ENCODE assay signal across 9 cellular contexts in the genomic region with DNA sequence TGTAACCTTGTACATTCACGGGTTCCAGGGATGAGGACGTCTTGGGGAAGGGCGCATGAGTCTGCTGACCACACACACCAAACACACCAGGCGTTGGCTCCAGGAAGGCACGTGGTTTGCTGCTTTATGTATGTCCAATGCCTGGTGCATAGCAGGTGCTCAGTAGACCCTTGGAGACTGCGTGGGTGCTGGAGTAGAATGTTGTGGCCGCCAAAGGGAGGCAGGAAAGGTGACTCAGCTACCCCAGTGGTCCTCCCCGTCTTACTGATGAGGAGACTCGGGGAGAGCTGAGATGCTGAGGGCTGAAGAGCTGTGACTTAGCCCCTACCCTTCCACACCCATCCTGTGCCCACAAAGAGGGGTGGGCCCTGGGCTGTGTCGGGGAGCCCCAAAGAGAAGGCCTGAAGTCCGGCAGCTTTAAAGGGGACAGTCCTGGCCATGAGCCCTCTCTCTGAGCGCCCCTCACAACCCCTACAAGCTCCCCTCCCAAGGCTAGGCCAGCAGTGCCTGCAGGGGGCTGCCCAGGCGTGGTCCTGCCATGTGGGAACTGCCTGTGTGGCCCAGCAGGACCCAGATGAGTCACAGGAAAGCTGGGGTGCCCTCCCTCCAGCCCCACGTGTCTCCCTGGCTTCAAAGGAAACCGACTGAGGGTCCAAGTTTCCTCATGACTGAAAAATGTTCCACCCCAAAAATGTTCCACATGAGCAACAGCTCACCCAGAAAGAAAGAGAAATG. TPM values are rescaled to one million over a fixed set of nuclear protein-coding genes. Genes with fewer than 3 reads are reported as not detected.
DNase-seq lines count a peak whose midpoint lies in the region; ATAC-seq and TF ChIP-seq lines count a peak whose summit lies in the region.
"Had no signal": no experiment of that assay in that cellular context is flagged by ENCODE, and none has a peak within 500 bp of the region (broad histone marks: within the 10 kb centered on the region; RNA-seq: fewer than 3 reads in every experiment).

No MANE protein-coding gene starts in this region.

- peaks cover 40% of the 10 kb centered on the region for H3K4me1 ChIP-seq in CD4-positive, alpha-beta memory T cell (ENCODE audit: insufficient read depth, low read length)
- H3K4me1 ChIP-seq in adrenal gland (replicated peaks in 1 of 2) = peaks cover 0 to 2% of the 10 kb centered on the region in 2 donors

- peak overlapping the region in 6 of 7 donors; percentile 6 to 93 (median 36) for H3K27ac Mint-ChIP-seq in CD4-positive, alpha-beta memory T cell
- H3K27ac Mint-ChIP-seq in T-helper 1 cell treated with Interleukin-12 subunit alpha and Interleukin-12 subunit beta and Interleukin-4 antibody, amounts not matched to agents 30 μg/mL and 1 μg/mL, for 36 hours = peak overlapping the region; percentile 96
- peak overlapping the region; percentile 75 for H3K27ac Mint-ChIP-seq in central memory CD8-positive, alpha-beta T cell (ENCODE audit: low read depth)
- H3K27ac Mint-ChIP-seq: IgD-negative memory B cell had no signal

- H3K4me3 ChIP-seq in CD4-positive, alpha-beta memory T cell (ENCODE audit: low read length in 2 of 2) = no peak overlapping the region
- no peak overlapping the region for H3K4me3 ChIP-seq in adrenal gland

- intact Hi-C loops in CD4-positive, alpha-beta memory T cell (cut with micrococcal nuclease) = no loop called here
- intact Hi-C loops in adrenal gland (cut with DNase I) = no loop called here

- POLR2A ChIA-PET in CD4-positive, alpha-beta memory T cell (lab: Charles Lee; ENCODE audit: partially characterized antibody) = no interaction called here

- H3K9me3 ChIP-seq in CD4-positive, alpha-beta memory T cell (ENCODE audit: control insufficient read depth in 1 of 2, low read length in 2 of 2) = no peaks in the 10 kb centered on the region
- no peaks in the 10 kb centered on the region for H3K9me3 ChIP-seq in adrenal gland (replicated peaks in 1 of 3)

- peaks cover 0 to 1% (median 0%) of the 10 kb centered on the region in 8 donors for H3K9me3 Mint-ChIP-seq in CD4-positive, alpha-beta memory T cell
- H3K9me3 Mint-ChIP-seq in T-helper 1 cell treated with Interleukin-12 subunit alpha and Interleukin-12 subunit beta and Interleukin-4 antibody, amounts not matched to agents 30 μg/mL and 1 μg/mL, for 36 hours = peaks cover 5% of the 10 kb centered on the region
- no peaks in the 10 kb centered on the region for H3K9me3 Mint-ChIP-seq in central memory CD8-positive, alpha-beta T cell

- H3K27me3 Mint-ChIP-seq in CD4-positive, alpha-beta memory T cell = no peaks in the 10 kb centered on the region
- no peaks in the 10 kb centered on the region for H3K27me3 Mint-ChIP-seq in T-helper 1 cell treated with Interleukin-12 subunit alpha and Interleukin-12 subunit beta and Interleukin-4 antibody, amounts not matched to agents 30 μg/mL and 1 μg/mL, for 36 hours (ENCODE audit: low read depth)
- H3K27me3 Mint-ChIP-seq in central memory CD8-positive, alpha-beta T cell = no peaks in the 10 kb centered on the region

- TF ChIP-seq POLR2A in adrenal gland (IDR thresholded peaks at IDR 0.05) = no peak
- TF ChIP-seq POLR2A in GM18505 (IDR thresholded peaks at IDR 0.05; ENCODE audit: borderline replicate concordance, extremely low read depth, insufficient read depth, insufficient read length) = no peak

- no peak for ATAC-seq in central memory CD8-positive, alpha-beta T cell (replicated peaks; ENCODE audit: extremely low read depth, poor library complexity, severe bottlenecking)
- no peak for ATAC-seq in GM18505 (IDR thresholded peaks at IDR 0.05; ENCODE audit: unreplicated experiment)

- CTCF ChIA-PET in CD4-positive, alpha-beta memory T cell (lab: Charles Lee; ENCODE audit: partially characterized antibody) = interaction anchor here (1.4 to 4.2 kb wide), 2 partner anchors 10 to 13 kb away, joined by 3 to 20 read pairs; no protein-coding TSS in a partner anchor

- no peak for TF ChIP-seq CTCF in adrenal gland (IDR thresholded peaks at IDR 0.05)

- H3K36me3 Mint-ChIP-seq in CD4-positive, alpha-beta memory T cell = no peaks in the 10 kb centered on the region
- peaks cover 37% of the 10 kb centered on the region for H3K36me3 Mint-ChIP-seq in T-helper 1 cell treated with Interleukin-12 subunit alpha and Interleukin-12 subunit beta and Interleukin-4 antibody, amounts not matched to agents 30 μg/mL and 1 μg/mL, for 36 hours (ENCODE audit: low read depth)
- peaks cover 3% of the 10 kb centered on the region for H3K36me3 Mint-ChIP-seq in central memory CD8-positive, alpha-beta T cell (ENCODE audit: insufficient read depth)

- peaks cover 43 to 60% (median 48%) of the 10 kb centered on the region in 4 donors for H3K4me1 Mint-ChIP-seq in CD4-positive, alpha-beta memory T cell
- H3K4me1 Mint-ChIP-seq in T-helper 1 cell treated with Interleukin-12 subunit alpha and Interleukin-12 subunit beta and Interleukin-4 antibody, amounts not matched to agents 30 μg/mL and 1 μg/mL, for 36 hours (ENCODE audit: low read depth) = peaks cover 69% of the 10 kb centered on the region
- peaks cover 41% of the 10 kb centered on the region for H3K4me1 Mint-ChIP-seq in central memory CD8-positive, alpha-beta T cell

- no peak overlapping the region for H3K27ac ChIP-seq in CD4-positive, alpha-beta memory T cell (ENCODE audit: low read depth, low read length)
- no peak overlapping the region for H3K27ac ChIP-seq in adrenal gland

- H3K27me3 ChIP-seq in CD4-positive, alpha-beta memory T cell (ENCODE audit: insufficient read depth, low read length) = no peaks in the 10 kb centered on the region
- no peaks in the 10 kb centered on the region for H3K27me3 ChIP-seq in adrenal gland

- H3K36me3 ChIP-seq in CD4-positive, alpha-beta memory T cell (ENCODE audit: insufficient read depth, low read length) = no peaks in the 10 kb centered on the region
- no peaks in the 10 kb centered on the region for H3K36me3 ChIP-seq in adrenal gland (replicated peaks in 1 of 2)

- 61 to 78% (median 74%) methylated on average over 8 to 15 of the region's 15 CpGs for WGBS in adrenal gland, 4 donors

- peak in 1 of 5 donors; percentile 46 for DNase-seq in CD4-positive, alpha-beta memory T cell
- DNase-seq in central memory CD8-positive, alpha-beta T cell (ENCODE audit: low spot score in 2 of 2) = no peak
- DNase-seq in stimulated activated CD4-positive, alpha-beta T cell treated with anti-CD3 and anti-CD28 coated beads, Interleukin-12 subunit alpha, Interleukin-12 subunit beta, amount 100 ng/mL, for 4 hours = peak; percentile 47
- DNase-seq in SKM-1 (lab: John Stamatoyannopoulos, UW; ENCODE audit: unreplicated experiment) (no peak), adrenal gland (no peak), NCI-H82 treated with DMSO at 0.1 percent for 48 hours (lab: John Stamatoyannopoulos, UW; ENCODE audit: unreplicated experiment) (no peak)

- peak overlapping the region in 6 of 8 donors; percentile 3 to 72 (median 58) for H3K4me3 Mint-ChIP-seq in CD4-positive, alpha-beta memory T cell
- peak overlapping the region; percentile 74 for H3K4me3 Mint-ChIP-seq in T-helper 1 cell treated with Interleukin-12 subunit alpha and Interleukin-12 subunit beta and Interleukin-4 antibody, amounts not matched to agents 30 μg/mL and 1 μg/mL, for 36 hours
- H3K4me3 Mint-ChIP-seq in central memory CD8-positive, alpha-beta T cell = peak overlapping the region; percentile 67

RNA-seq across cellular contexts. Expression of a gene that starts 28.0 kb away (rescaled TPM):
- total RNA-seq in CD4-positive, alpha-beta memory T cell = not detected
- polyA plus RNA-seq in CD4-positive, alpha-beta memory T cell = not detected
- 10 to 100 TPM in 5 of 8 donors, 1 to 10 TPM in 3; 6.9 to 34.2 (median 14.2) TPM for total RNA-seq in adrenal gland
- polyA plus RNA-seq in adrenal gland = 1 to 10 TPM; 3.5 to 8.8 (median 6.3) TPM
- polyA plus RNA-seq: IgD-negative memory B cell had no signal

Comparison
In these comparisons a context has a peak if more than half of its experiments do, and no peak if none do; other contexts are left out.
1. H3K27ac Mint-ChIP-seq: peak in every context shown above with its lines; median percentile 96 in T-helper 1 cell treated with Interleukin-12 subunit alpha and Interleukin-12 subunit beta and Interleukin-4 antibody, amounts not matched to agents 30 μg/mL and 1 μg/mL, for 36 hours; 75 in central memory CD8-positive, alpha-beta T cell; 36 in CD4-positive, alpha-beta memory T cell.
2. RNA of a gene that starts 28.0 kb away (total RNA-seq): 6.9 to 34.2 TPM in adrenal gland; not detected in CD4-positive, alpha-beta memory T cell; every median in the first group is over 4 times any median in the second.
3. Peak in every context shown above with its lines, with median percentiles within 50 percentile points of each other: H3K4me3 Mint-ChIP-seq.